ENCODE assay signal across 11 cellular contexts in the genomic region with DNA sequence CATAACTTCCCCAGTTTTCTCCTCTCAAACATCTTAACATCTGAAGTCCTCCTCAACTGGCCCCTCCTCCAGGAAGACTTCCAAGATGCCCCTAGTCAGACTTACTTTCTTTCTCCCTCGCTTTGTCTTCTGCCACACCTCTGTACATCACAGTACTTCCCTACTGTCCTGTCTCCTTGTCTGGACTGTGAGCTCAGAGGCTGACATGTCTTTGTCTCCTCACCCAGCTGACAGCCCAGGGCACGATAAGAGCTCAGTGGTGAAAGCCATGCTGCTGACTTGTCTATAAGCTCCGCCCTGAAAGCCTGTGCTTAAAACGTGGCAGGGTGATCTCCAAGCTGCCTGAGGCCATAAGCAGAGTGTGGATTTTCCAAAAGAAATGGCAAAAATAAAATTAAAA. TPM values are rescaled to one million over a fixed set of nuclear protein-coding genes. Genes with fewer than 3 reads are reported as not detected.
DNase-seq lines count a peak whose midpoint lies in the region; ATAC-seq and TF ChIP-seq lines count a peak whose summit lies in the region.
"Had no signal": no experiment of that assay in that cellular context is flagged by ENCODE, and none has a peak within 500 bp of the region (broad histone marks: within the 10 kb centered on the region; RNA-seq: fewer than 3 reads in every experiment).

No MANE protein-coding gene starts in this region.

- peak; percentile 66 for DNase-seq in HCEC 1CT
- DNase-seq in WTC11 (ENCODE audit: low spot score), result no peak
- DNase-seq in Right ventricle myocardium inferior (ENCODE audit: missing footprints), result peak; percentile 60
- DNase-seq in osteocyte (ENCODE audit: extremely low spot score, unreplicated experiment), result no peak
- no peak for DNase-seq in NCI-H146 treated with DMSO at 0.1 percent for 48 hours (lab: John Stamatoyannopoulos, UW; ENCODE audit: unreplicated experiment)
- no peak for DNase-seq in activated CD4-positive, alpha-beta T cell treated with anti-CD3 and anti-CD28 coated beads for 1 hour
- DNase-seq in NCI-H2196 (lab: John Stamatoyannopoulos, UW; ENCODE audit: unreplicated experiment), result no peak
- DNase-seq: dorsolateral prefrontal cortex, GDM1, NCI-H2171 treated with DMSO at 0.1 percent for 48 hours, T-helper 17 cell had no signal

- H3K27ac Mint-ChIP-seq in WTC11, result no peak overlapping the region
- peak overlapping the region; percentile 73 for H3K27ac Mint-ChIP-seq in osteocyte (ENCODE audit: unreplicated experiment)
- H3K27ac Mint-ChIP-seq: T-helper 17 cell had no signal

- peak; percentile 56 for ATAC-seq in WTC11
- peak; percentile 94 for ATAC-seq in Right ventricle myocardium inferior
- ATAC-seq: T-helper 17 cell had no signal

- H3K36me3 Mint-ChIP-seq in WTC11, result no peaks in the 10 kb centered on the region
- H3K36me3 Mint-ChIP-seq in osteocyte (ENCODE audit: unreplicated experiment), result peaks cover 2% of the 10 kb centered on the region

- TF ChIP-seq CTCF in WTC11 (IDR thresholded peaks at IDR 0.05), result no peak
- TF ChIP-seq CTCF in osteocyte (IDR thresholded peaks at IDR 0.05), result no peak

- no peaks in the 10 kb centered on the region for H3K9me3 Mint-ChIP-seq in WTC11
- H3K9me3 Mint-ChIP-seq in osteocyte (ENCODE audit: unreplicated experiment), result no peaks in the 10 kb centered on the region

- CTCF ChIA-PET in WTC11 (lab: Charles Lee), result interaction anchor here (0.7 to 1.3 kb wide), 3 partner anchors 23 to 395 kb away, joined by 3 to 8 read pairs (median 3); no protein-coding TSS in a partner anchor

- H3K4me1 Mint-ChIP-seq in WTC11, result peaks cover 10% of the 10 kb centered on the region
- peaks cover 34% of the 10 kb centered on the region for H3K4me1 Mint-ChIP-seq in osteocyte (ENCODE audit: unreplicated experiment)

- POLR2A ChIA-PET in WTC11 (lab: Charles Lee), result interaction anchor here (0.6 to 0.7 kb wide), 2 partner anchors 150 to 326 kb away, joined by 3 read pairs; no protein-coding TSS in a partner anchor

- intact Hi-C loops in Right ventricle myocardium inferior (cut with DNase I), result no loop called here

- H3K27me3 Mint-ChIP-seq in WTC11 (ENCODE audit: low read depth) (no peaks in the 10 kb centered on the region), osteocyte (ENCODE audit: unreplicated experiment) (no peaks in the 10 kb centered on the region)
- H3K27me3 Mint-ChIP-seq: T-helper 17 cell had no signal

- no peak overlapping the region for H3K4me3 Mint-ChIP-seq in WTC11
- H3K4me3 Mint-ChIP-seq in osteocyte (ENCODE audit: unreplicated experiment), result no peak overlapping the region
- H3K4me3 Mint-ChIP-seq: T-helper 17 cell had no signal

TF ChIP-seq in WTC11, 78 proteins besides CTCF, POLR2A, EP300 and RAD21:
- TF ChIP-seq ZNF317 (CRISPR knock-in tag; IDR thresholded peaks at IDR 0.05; ENCODE audit: borderline replicate concordance, low read depth) (no peak), ZNF396 (CRISPR knock-in tag; IDR thresholded peaks at IDR 0.05; ENCODE audit: borderline replicate concordance) (no peak), ELF4 (CRISPR knock-in tag; IDR thresholded peaks at IDR 0.05; ENCODE audit: low read depth) (no peak), ZNF138 (CRISPR knock-in tag; conservative IDR thresholded peaks at IDR 0.05) (no peak), ZNF671 (CRISPR knock-in tag; IDR thresholded peaks at IDR 0.05) (no peak), KAT7 (CRISPR knock-in tag; IDR thresholded peaks at IDR 0.05; ENCODE audit: borderline replicate concordance) (no peak), ZBTB21 (CRISPR knock-in tag; IDR thresholded peaks at IDR 0.05; ENCODE audit: borderline replicate concordance) (no peak), IRF2 (CRISPR knock-in tag; IDR thresholded peaks at IDR 0.05; ENCODE audit: borderline replicate concordance, low read depth) (no peak), ZMAT4 (CRISPR knock-in tag; IDR thresholded peaks at IDR 0.05) (no peak), NR2C2 (CRISPR knock-in tag; IDR thresholded peaks at IDR 0.05) (no peak)
- TF ChIP-seq, protein P1, sequence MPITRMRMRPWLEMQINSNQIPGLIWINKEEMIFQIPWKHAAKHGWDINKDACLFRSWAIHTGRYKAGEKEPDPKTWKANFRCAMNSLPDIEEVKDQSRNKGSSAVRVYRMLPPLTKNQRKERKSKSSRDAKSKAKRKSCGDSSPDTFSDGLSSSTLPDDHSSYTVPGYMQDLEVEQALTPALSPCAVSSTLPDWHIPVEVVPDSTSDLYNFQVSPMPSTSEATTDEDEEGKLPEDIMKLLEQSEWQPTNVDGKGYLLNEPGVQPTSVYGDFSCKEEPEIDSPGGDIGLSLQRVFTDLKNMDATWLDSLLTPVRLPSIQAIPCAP (CRISPR knock-in tag; IDR thresholded peaks at IDR 0.05), result no peak
- TF ChIP-seq, protein P2, sequence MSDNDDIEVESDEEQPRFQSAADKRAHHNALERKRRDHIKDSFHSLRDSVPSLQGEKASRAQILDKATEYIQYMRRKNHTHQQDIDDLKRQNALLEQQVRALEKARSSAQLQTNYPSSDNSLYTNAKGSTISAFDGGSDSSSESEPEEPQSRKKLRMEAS (CRISPR knock-in tag; IDR thresholded peaks at IDR 0.05), result no peak

RNA-seq across cellular contexts. Expression of gene SLC25A51, which starts 33.0 kb away (rescaled TPM):
- 15.0 to 16.2 TPM (median 15.4 TPM) in 3 replicates for total RNA-seq in WTC11 (2021)
- total RNA-seq in Right ventricle myocardium inferior, result 22.0 TPM
- 37.5 and 43.2 TPM in 2 replicates for total RNA-seq in osteocyte

Comparison
In these comparisons a context has a peak if more than half of its experiments do, and no peak if none do; other contexts are left out.
1. DNase-seq: peak in HCEC 1CT (single experiment) and Right ventricle myocardium inferior (single experiment); none in WTC11 (single experiment), osteocyte (single experiment), NCI-H146 treated with DMSO at 0.1 percent for 48 hours (single experiment), activated CD4-positive, alpha-beta T cell treated with anti-CD3 and anti-CD28 coated beads for 1 hour (single experiment) and NCI-H2196 (single experiment).